Comparison of ENCODE assay signal across 23 cellular contexts in the genomic region with DNA sequence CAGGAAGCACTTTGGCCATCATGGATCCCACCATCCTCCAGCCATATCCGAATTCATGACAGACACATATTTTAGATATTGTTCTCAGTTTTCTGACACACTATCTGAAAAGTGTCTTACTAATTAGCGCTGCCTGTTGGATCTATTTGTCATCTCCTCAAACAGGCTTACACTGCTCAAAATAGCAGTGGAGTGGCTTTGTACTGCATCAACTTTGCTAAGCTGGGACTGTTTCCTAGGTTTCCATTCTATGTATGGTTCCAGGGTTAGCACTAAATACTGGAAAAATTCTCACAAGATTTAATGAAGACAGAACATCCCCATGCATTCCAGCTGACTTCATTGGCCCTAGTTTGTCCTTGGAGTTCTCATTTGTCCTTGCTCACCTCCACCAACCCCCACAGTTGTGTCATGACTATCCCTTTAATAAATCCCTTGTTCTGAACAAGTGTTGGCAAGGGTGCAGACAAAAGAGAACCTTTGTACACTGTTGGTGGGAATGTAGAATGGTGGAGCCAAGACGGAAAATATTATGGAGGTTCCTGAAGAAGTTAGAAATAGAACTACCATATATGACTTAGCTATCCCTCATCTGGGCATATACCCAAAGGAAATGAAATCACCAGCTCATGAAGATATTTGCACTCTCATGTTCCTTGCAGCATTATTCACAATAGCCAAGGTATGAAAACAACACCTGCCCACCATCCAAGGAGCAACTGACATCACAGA.
DNase-seq lines count a peak whose midpoint lies in the region; ATAC-seq and TF ChIP-seq lines count a peak whose summit lies in the region.
"Had no signal": no experiment of that assay in that cellular context is flagged by ENCODE, and none has a peak within 500 bp of the region (broad histone marks: within the 10 kb centered on the region; RNA-seq: fewer than 3 reads in every experiment).

No MANE protein-coding gene starts in this region.

- H3K4me1 ChIP-seq in breast epithelium (no peaks in the 10 kb centered on the region), heart left ventricle (peaks cover 0 to 11% (median 0%) of the 10 kb centered on the region in 12 donors), vagina (no peaks in the 10 kb centered on the region)
- H3K4me1 ChIP-seq: HAP-1, neural progenitor cell had no signal

- H3K27me3 Mint-ChIP-seq in MCF 10A (ENCODE audit: insufficient read depth, unreplicated experiment), result no peaks in the 10 kb centered on the region
- H3K27me3 Mint-ChIP-seq: activated B cell treated with CpG ODN at 0.5 μM for 24 hours had no signal

- CTCF ChIA-PET in MCF 10A (lab: Yijun Ruan, JAX), result interaction anchor here (0.5 to 1.9 kb wide), 7 partner anchors 33 to 379 kb away, joined by 3 to 16 read pairs (median 5); no protein-coding TSS in a partner anchor

- H3K4me1 Mint-ChIP-seq in MCF 10A (ENCODE audit: insufficient read depth, unreplicated experiment), result peaks cover 21% of the 10 kb centered on the region
- H3K4me1 Mint-ChIP-seq: CD8-positive, alpha-beta memory T cell had no signal

- H3K36me3 ChIP-seq in breast epithelium (no peaks in the 10 kb centered on the region), heart left ventricle (no peaks in the 10 kb centered on the region), vagina (no peaks in the 10 kb centered on the region)
- H3K36me3 ChIP-seq: HAP-1, neural progenitor cell, transverse colon had no signal

- H3K9me3 ChIP-seq in breast epithelium (no peaks in the 10 kb centered on the region), heart left ventricle (no peaks in the 10 kb centered on the region), vagina (no peaks in the 10 kb centered on the region)
- H3K9me3 ChIP-seq: A549, HAP-1, transverse colon had no signal

- H3K36me3 Mint-ChIP-seq in MCF 10A (ENCODE audit: insufficient read depth, unreplicated experiment), result no peaks in the 10 kb centered on the region
- H3K36me3 Mint-ChIP-seq: CD8-positive, alpha-beta memory T cell; neural progenitor cell had no signal

- no peak overlapping the region for H3K4me3 Mint-ChIP-seq in MCF 10A (ENCODE audit: unreplicated experiment)
- H3K4me3 Mint-ChIP-seq: activated B cell treated with CpG ODN at 0.5 μM for 24 hours; CD8-positive, alpha-beta memory T cell; neural progenitor cell had no signal

- H3K27ac ChIP-seq in breast epithelium (no peak overlapping the region), heart left ventricle (peak overlapping the region in 1 of 12 donors; percentile 2), vagina (no peak overlapping the region)
- H3K27ac ChIP-seq: A549, neural progenitor cell had no signal

- intact Hi-C loops in MCF 10A (cut with micrococcal nuclease) (loop anchor here (5.0 to 10.0 kb wide), 3 partner anchors 165 to 315 kb away; partner anchors contain the start of gene TTC23L), breast epithelium (cut with DNase I; ENCODE audit: low total_unique reads) (no loop called here), heart left ventricle (cut with DNase I) (loop anchor here in 8 of 10 donors (5.0 to 10.0 kb wide), 4 partner anchors 32 to 378 kb away; partner anchors contain the start of gene RAI14 (in 5 of the 8)), vagina (cut with DNase I) (no loop called here)

- H3K27me3 ChIP-seq in breast epithelium (no peaks in the 10 kb centered on the region), heart left ventricle (no peaks in the 10 kb centered on the region), vagina (no peaks in the 10 kb centered on the region)
- H3K27me3 ChIP-seq: neural progenitor cell, transverse colon had no signal

- TF ChIP-seq CTCF in MCF 10A (IDR thresholded peaks at IDR 0.05; ENCODE audit: unreplicated experiment) (no peak), breast epithelium (IDR thresholded peaks at IDR 0.05) (no peak), cardiac fibroblast (IDR thresholded peaks at IDR 0.05; ENCODE audit: low read depth, low read length) (no peak), heart left ventricle (IDR thresholded peaks at IDR 0.05) (no peak), vagina (IDR thresholded peaks at IDR 0.05) (no peak)

- no peaks in the 10 kb centered on the region for H3K9me3 Mint-ChIP-seq in MCF 10A (ENCODE audit: unreplicated experiment)
- H3K9me3 Mint-ChIP-seq: activated B cell treated with CpG ODN at 0.5 μM for 24 hours; activated T-helper 2 cell treated with anti-CD3 and anti-CD28 coated beads, Interferon-gamma antibody, Interleukin-2, Interleukin-4, amounts not matched to agents 10 μg/mL and 5 μg/mL and 100 μg/mL, durations not matched to agents 14 hours and 24 hours and 36 hours; CD8-positive, alpha-beta memory T cell; neural progenitor cell had no signal

- WGBS in heart left ventricle, 4 donors, result 18 to 66% (median 21%) methylated on average over 3 of the region's 3 CpGs

- no peak for TF ChIP-seq POLR2A in breast epithelium (IDR thresholded peaks at IDR 0.05)
- TF ChIP-seq POLR2A in heart left ventricle (IDR thresholded peaks at IDR 0.05), result no peak
- no peak for TF ChIP-seq POLR2A in vagina (IDR thresholded peaks at IDR 0.05)

- no peak overlapping the region for H3K4me3 ChIP-seq in breast epithelium
- H3K4me3 ChIP-seq in cardiac fibroblast (replicated peaks in 1 of 2; ENCODE audit: low read depth in 2 of 2, low read length in 2 of 2), result no peak overlapping the region
- no peak overlapping the region for H3K4me3 ChIP-seq in heart left ventricle
- no peak overlapping the region for H3K4me3 ChIP-seq in vagina
- H3K4me3 ChIP-seq: A549, GM12878, HAP-1, neural progenitor cell, transverse colon had no signal

- BruUV-seq in MCF 10A (replicated peaks; lab: Mats Ljungman, UMichigan), result no TSS peak

- POLR2A ChIA-PET in MCF 10A (lab: Yijun Ruan, JAX), result interaction anchor here (0.9 to 1.3 kb wide), 2 partner anchors 167 to 373 kb away, joined by 3 to 5 read pairs; no protein-coding TSS in a partner anchor

- peak; percentile 47 to 75 (median 62) for ATAC-seq in heart left ventricle
- ATAC-seq: A549, GM12878 had no signal

- no peak overlapping the region for H3K27ac Mint-ChIP-seq in MCF 10A (ENCODE audit: low read depth, unreplicated experiment)
- H3K27ac Mint-ChIP-seq: activated B cell treated with CpG ODN at 0.5 μM for 24 hours; activated T-helper 2 cell treated with anti-CD3 and anti-CD28 coated beads, Interferon-gamma antibody, Interleukin-2, Interleukin-4, amounts not matched to agents 10 μg/mL and 5 μg/mL and 100 μg/mL, durations not matched to agents 14 hours and 24 hours and 36 hours; CD8-positive, alpha-beta memory T cell; neural progenitor cell had no signal

- DNase-seq in MCF 10A (ENCODE audit: unreplicated experiment) (peak; percentile 39), breast epithelium (ENCODE audit: low spot score in 2 of 2) (no peak), cardiac fibroblast (ENCODE audit: low read depth in 2 of 2) (peak; percentile 67 to 81), heart left ventricle (no peak), vagina (ENCODE audit: extremely low spot score in 2 of 2) (peak; percentile 0 to 6), foreskin melanocyte (no peak), NCI-H146 (lab: John Stamatoyannopoulos, UW) (no peak), HuH-7.5 (ENCODE audit: low spot score) (no peak)
- DNase-seq: activated B cell treated with CpG ODN at 0.5 μM for 24 hours; CD8-positive, alpha-beta memory T cell; cortex of kidney; mesendoderm; MV-4-11; NCI-H82; RPMI8226; stimulated activated CD4-positive, alpha-beta T cell treated with anti-CD3 and anti-CD28 coated beads, Interleukin-4, amount 100 ng/mL, for 24 hours; T-helper 1 cell; transverse colon had no signal

Comparison
In these comparisons a context has a peak if more than half of its experiments do, and no peak if none do; other contexts are left out.
1. DNase-seq: peak in MCF 10A (single experiment), cardiac fibroblast (2 of 2) and vagina (2 of 2); none in breast epithelium (0 of 2), heart left ventricle (0 of 5), foreskin melanocyte (single experiment), NCI-H146 (single experiment) and HuH-7.5 (single experiment).
2. intact Hi-C loops: an anchor here in MCF 10A (5.0 to 10.0 kb wide) and heart left ventricle (5.0 to 10.0 kb wide); none called in breast epithelium and vagina.